Comparison of ENCODE assay signal across 8 cellular contexts in genomic region chr15:81400640-81401236, GRCh38. TPM values are rescaled to one million over a fixed set of nuclear protein-coding genes. Genes with fewer than 3 reads are reported as not detected.
DNase-seq lines count a peak whose midpoint lies in the region; ATAC-seq and TF ChIP-seq lines count a peak whose summit lies in the region.

No MANE protein-coding gene starts in this region.

- CTCF ChIA-PET in CD8-positive, alpha-beta T cell (lab: Charles Lee), result interaction anchor here (0.6 to 8.1 kb wide), 32 partner anchors 10 to 806 kb away, joined by 3 to 113 read pairs (median 5); no protein-coding TSS in a partner anchor

- no peak overlapping the region for H3K4me3 Mint-ChIP-seq in CD8-positive, alpha-beta T cell

- no peaks in the 10 kb centered on the region for H3K27me3 ChIP-seq in CD8-positive, alpha-beta T cell (ENCODE audit: insufficient read depth, low read length)
- H3K27me3 ChIP-seq in H7 (ENCODE audit: control insufficient read depth, insufficient read depth, low read length), result no peaks in the 10 kb centered on the region

- H3K9me3 Mint-ChIP-seq in CD8-positive, alpha-beta T cell, result no peaks in the 10 kb centered on the region

- no peaks in the 10 kb centered on the region for H3K36me3 Mint-ChIP-seq in CD8-positive, alpha-beta T cell

- H3K4me1 Mint-ChIP-seq in CD8-positive, alpha-beta T cell (ENCODE audit: low read depth), result peaks cover 2% of the 10 kb centered on the region

- no peaks in the 10 kb centered on the region for H3K4me1 ChIP-seq in CD8-positive, alpha-beta T cell (ENCODE audit: insufficient read depth, low read length)

- H3K4me3 ChIP-seq in CD8-positive, alpha-beta T cell (ENCODE audit: low read depth, low read length), result no peak overlapping the region
- H3K4me3 ChIP-seq in H7 (ENCODE audit: insufficient read depth, low read depth, low read length) (no peak overlapping the region), choroid plexus epithelial cell (ENCODE audit: low read depth, low read length) (no peak overlapping the region)

- H3K9me3 ChIP-seq in CD8-positive, alpha-beta T cell (ENCODE audit: low read length), result no peaks in the 10 kb centered on the region

- H3K27ac ChIP-seq in CD8-positive, alpha-beta T cell (ENCODE audit: low read depth, low read length), result no peak overlapping the region

- DNase-seq in CD8-positive, alpha-beta T cell, result peak in 1 of 7 experiments; percentile 17
- DNase-seq in H7, result peak; percentile 29
- peak; percentile 13 for DNase-seq in NCI-H82 treated with DMSO at 0.1 percent for 48 hours (lab: John Stamatoyannopoulos, UW; ENCODE audit: unreplicated experiment)
- DNase-seq in choroid plexus epithelial cell (ENCODE audit: low read depth), result peak; percentile 82
- DNase-seq in medulla oblongata (ENCODE audit: extremely low spot score), result peak; percentile 69
- no peak for DNase-seq in activated T-cell treated with anti-CD3 and anti-CD28 coated beads for 4 hours

- H3K27me3 Mint-ChIP-seq in CD8-positive, alpha-beta T cell (ENCODE audit: low read depth), result no peaks in the 10 kb centered on the region

- intact Hi-C loops in CD8-positive, alpha-beta T cell (cut with DNase I, micrococcal nuclease), result loop anchor here (1.0 to 5.0 kb wide), 9 partner anchors 63 to 647 kb away; partner anchors contain the start of genes MEX3B (in 1 of the 2) and STARD5 (in 1 of the 2)

- peak; percentile 78 for TF ChIP-seq CTCF in CD8-positive, alpha-beta T cell (IDR thresholded peaks at IDR 0.05)
- TF ChIP-seq CTCF in choroid plexus epithelial cell (conservative IDR thresholded peaks at IDR 0.05; ENCODE audit: low read depth, low read length), result peak; percentile 80

- no peaks in the 10 kb centered on the region for H3K36me3 ChIP-seq in CD8-positive, alpha-beta T cell (ENCODE audit: insufficient read depth, low read length)
- H3K36me3 ChIP-seq in H7 (replicated peaks; ENCODE audit: control insufficient read depth, insufficient read depth, low read length), result no peaks in the 10 kb centered on the region

- POLR2A ChIA-PET in CD8-positive, alpha-beta T cell (lab: Charles Lee), result no interaction called here

- H3K27ac Mint-ChIP-seq in CD8-positive, alpha-beta T cell, result no peak overlapping the region

- ATAC-seq in CD8-positive, alpha-beta T cell, result peak; percentile 62
- ATAC-seq in HG02938 (IDR thresholded peaks at IDR 0.05; ENCODE audit: unreplicated experiment) (no peak), GM18858 (IDR thresholded peaks at IDR 0.05; ENCODE audit: unreplicated experiment) (no peak)

RNA-seq across cellular contexts. Expression of gene TMC3, which starts 26.7 kb away (rescaled TPM):
- not detected for total RNA-seq in CD8-positive, alpha-beta T cell
- total RNA-seq in H7 (2014; rRNA removed; shearing (Covaris generic)), result not detected in 2 replicates
